Comparison of ENCODE assay signal across 1 cellular context in genomic region chr15:52795464-52796227, GRCh38.
A peak's percentile ranks its signal among the peaks of the same experiment; 100 is the strongest.
TF ChIP-seq lines count a peak whose summit lies in the region.

No MANE protein-coding gene starts in this region.

TF ChIP-seq in endothelial cell of umbilical vein, 7 proteins besides CTCF, POLR2A, EP300 and RAD21:
- TF ChIP-seq MYC (IDR thresholded peaks at IDR 0.05; ENCODE audit: low read depth, low read length): no peak
- TF ChIP-seq EZH2 (IDR thresholded peaks at IDR 0.05; ENCODE audit: borderline replicate concordance, low read depth, low read length, severe bottlenecking): peak; percentile 93
- TF ChIP-seq POLR2AphosphoS5 (IDR thresholded peaks at IDR 0.05; ENCODE audit: insufficient read depth, low read depth, low read length): no peak
TF ChIP-seq in endothelial cell of umbilical vein: peak in this region for 1.
